11 cellular contexts compared by ENCODE assay signal in genomic region chr14:26074892-26075291, GRCh38.
"Had no signal": no experiment of that assay in that cellular context is flagged by ENCODE, and none has a peak within 500 bp of the region (broad histone marks: within the 10 kb centered on the region; RNA-seq: fewer than 3 reads in every experiment).

No MANE protein-coding gene starts in this region.

- FAIRE-seq: H1, H54 had no signal

- ATAC-seq: GM23338, HCT116 had no signal

- H3K4me3 ChIP-seq: GM23248, GM23338, HAP-1 had no signal

- H3K36me3 ChIP-seq: HAP-1 had no signal

- DNase-seq: GM23248, GOT3, H7, H9, HCEC 1CT, HFFc6 had no signal

- H3K9me3 ChIP-seq: HAP-1 had no signal

- H3K27ac Mint-ChIP-seq: GM23338, H9, HFFc6 had no signal

- H3K4me1 ChIP-seq: HAP-1 had no signal

- H3K27ac ChIP-seq: GM23248 had no signal

- H2AFZ ChIP-seq: GM23248 had no signal

- H3K9me3 Mint-ChIP-seq: GM23338, H9 had no signal

- H3K4me3 Mint-ChIP-seq: GM23338, H9, HFFc6 had no signal

- H3K4me2 ChIP-seq: GM23338 had no signal

- H3K9ac ChIP-seq: GM23248 had no signal
